ENCODE assay signal across 10 cellular contexts in the genomic region with DNA sequence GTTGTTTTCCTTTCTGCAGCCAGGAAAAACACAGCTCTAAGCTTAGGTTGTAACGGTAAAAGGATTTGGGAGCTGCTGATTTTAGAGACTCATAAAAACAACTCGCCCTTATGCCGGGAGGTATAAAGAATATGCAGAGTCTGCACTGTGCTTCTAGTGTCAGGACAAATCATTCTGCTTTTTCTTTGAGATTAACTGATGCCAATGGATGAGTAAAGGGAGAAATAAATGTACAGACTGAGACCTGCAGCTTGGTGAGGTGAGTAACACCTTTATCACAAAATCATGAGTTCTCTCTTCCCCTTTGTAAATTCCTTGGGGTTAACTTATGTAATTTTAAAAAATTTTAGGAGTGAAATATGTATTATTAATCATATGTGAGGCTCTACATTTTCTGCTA. TPM values are rescaled to one million over a fixed set of nuclear protein-coding genes. Genes with fewer than 3 reads are reported as not detected.
DNase-seq lines count a peak whose midpoint lies in the region; ATAC-seq, FAIRE-seq and TF ChIP-seq lines count a peak whose summit lies in the region.
"Had no signal": no experiment of that assay in that cellular context is flagged by ENCODE, and none has a peak within 500 bp of the region (broad histone marks: within the 10 kb centered on the region; RNA-seq: fewer than 3 reads in every experiment).

No MANE protein-coding gene starts in this region.

- FAIRE-seq in K562 (lab: Jason Lieb, UNC): no peak

- no peaks in the 10 kb centered on the region for H3K27me3 Mint-ChIP-seq in activated naive CD4-positive, alpha-beta T cell treated with anti-CD3 and anti-CD28 coated beads, Interleukin-2, amount 50 U/mL, for 24 hours

- peaks cover 0 to 7% of the 10 kb centered on the region in 2 experiments; a peak in 1 of 5 replicates for H3K4me1 ChIP-seq in K562 (replicated peaks in 1 of 2; ENCODE audit: control insufficient read depth in 2 of 2, insufficient read depth in 2 of 2, low read length in 2 of 2)
- H3K4me1 ChIP-seq in lower lobe of right lung: peaks cover 25% of the 10 kb centered on the region
- peaks cover 7 to 34% (median 11%) of the 10 kb centered on the region in 4 donors for H3K4me1 ChIP-seq in transverse colon

- CTCF ChIA-PET in K562 (lab: Yijun Ruan, JAX; ENCODE audit: low intra/inter-chr PET ratio): interaction anchor here (0.7 kb wide), 1 partner anchor 347 kb away, joined by 3 read pairs; no protein-coding TSS in a partner anchor

- no peak for DNase-seq in activated naive CD4-positive, alpha-beta T cell (lab: John Stamatoyannopoulos, UW)
- DNase-seq in K562 (ENCODE audit: extremely low read depth in 1 of 4, low spot score in 3 of 4) (no peak), lower lobe of right lung (no peak), transverse colon (no peak)
- no peak for DNase-seq in activated CD4-positive, CD25-positive, alpha-beta regulatory T cell treated with anti-CD3 and anti-CD28 coated beads, Interleukin-2, amount 50 U/mL, for 72 hours
- DNase-seq in activated CD4-positive, alpha-beta T cell treated with anti-CD3 and anti-CD28 coated beads, Interleukin-2, amount 50 U/mL, for 1 hour: no peak
- DNase-seq: activated CD4-positive, alpha-beta T cell treated with anti-CD3 and anti-CD28 coated beads, Interleukin-2, amount 50 U/mL, for 4 hours; head of caudate nucleus had no signal

- H3K79me2 ChIP-seq in K562 (ENCODE audit: control insufficient read depth, insufficient read depth, low read length): peaks cover 9% of the 10 kb centered on the region; the same call in 1 of the 3 replicates

- ATAC-seq in K562: no peak
- ATAC-seq in lower lobe of right lung: no peak
- no peak for ATAC-seq in HG03139 (IDR thresholded peaks at IDR 0.05; ENCODE audit: unreplicated experiment)

- no peak overlapping the region for H3K27ac ChIP-seq in K562 (ENCODE audit: extremely low read depth, low read depth, low read length)
- peak overlapping the region; percentile 99 for H3K27ac ChIP-seq in lower lobe of right lung
- peak overlapping the region in 3 of 4 donors; percentile 98 to 100 (median 99) for H3K27ac ChIP-seq in transverse colon

- H3K9me3 ChIP-seq in K562 (replicated peaks; ENCODE audit: control insufficient read depth, insufficient read depth, low read depth, low read length) (no peaks in the 10 kb centered on the region), lower lobe of right lung (no peaks in the 10 kb centered on the region), transverse colon (no peaks in the 10 kb centered on the region)

- WGBS in K562 (ENCODE audit: insufficient coverage, low coverage, missing lambda C conversion rate): 72% methylated on average over 3 of the region's 3 CpGs
- WGBS in transverse colon (ENCODE audit: low coverage in 1 of 2), 2 donors: 71 to 72% methylated on average over 2 to 3 of the region's 3 CpGs

- H3K36me3 Mint-ChIP-seq in activated naive CD4-positive, alpha-beta T cell treated with anti-CD3 and anti-CD28 coated beads, Interleukin-2, amount 50 U/mL, for 24 hours: no peaks in the 10 kb centered on the region

- intact Hi-C loops in K562 (cut with micrococcal nuclease) (loop anchor here (5.0 kb wide), 5 partner anchors 87 to 232 kb away; a partner anchor contains a TSS), lower lobe of right lung (cut with DNase I) (no loop called here), transverse colon (cut with DNase I; ENCODE audit: low total_unique reads) (no loop called here)

- H3K36me3 ChIP-seq in K562 (ENCODE audit: control insufficient read depth, insufficient read depth, low read length) (peaks cover 5% of the 10 kb centered on the region; the same call in 1 of the 3 replicates), lower lobe of right lung (peaks cover 4% of the 10 kb centered on the region), transverse colon (no peaks in the 10 kb centered on the region)

- no peaks in the 10 kb centered on the region for H4K20me1 ChIP-seq in K562 (replicated peaks; ENCODE audit: control insufficient read depth, insufficient read depth, low read length)

- H3K27me3 ChIP-seq in K562 (ENCODE audit: control insufficient read depth in 2 of 2, insufficient read depth in 2 of 2, low read length in 2 of 2): no peaks in the 10 kb centered on the region; a peak in 1 of 5 replicates
- H3K27me3 ChIP-seq in lower lobe of right lung (ENCODE audit: low read depth): no peaks in the 10 kb centered on the region
- H3K27me3 ChIP-seq in transverse colon: no peaks in the 10 kb centered on the region

- H3K4me1 Mint-ChIP-seq in activated naive CD4-positive, alpha-beta T cell treated with anti-CD3 and anti-CD28 coated beads, Interleukin-2, amount 50 U/mL, for 24 hours: peaks cover 50% of the 10 kb centered on the region

- TF ChIP-seq CTCF in K562 (IDR thresholded peaks at IDR 0.05 in 2 of 3, conservative IDR thresholded peaks at IDR 0.05 in 1 of 3; ENCODE audit: insufficient read depth in 2 of 3, low read depth in 1 of 3, low read length in 3 of 3) (no peak), lower lobe of right lung (IDR thresholded peaks at IDR 0.05) (no peak), transverse colon (IDR thresholded peaks at IDR 0.05) (no peak)

- peak overlapping the region; percentile 97 for H2AFZ ChIP-seq in K562 (ENCODE audit: low read depth, low read length)

- POLR2A ChIA-PET in K562 (lab: Yijun Ruan, JAX): interaction anchor here (2.3 kb wide), 1 partner anchor 11 kb away, joined by 10 read pairs; no protein-coding TSS in a partner anchor

- H3K9ac ChIP-seq in K562 (ENCODE audit: insufficient read depth in 1 of 2, low read depth in 2 of 2, low read length in 2 of 2): no peak overlapping the region

- peak overlapping the region; percentile 92 for H3K4me3 Mint-ChIP-seq in activated naive CD4-positive, alpha-beta T cell treated with anti-CD3 and anti-CD28 coated beads, Interleukin-2, amount 50 U/mL, for 24 hours

- no peak for TF ChIP-seq POLR2A in K562 (conservative IDR thresholded peaks at IDR 0.05)
- TF ChIP-seq POLR2A in transverse colon (IDR thresholded peaks at IDR 0.05): no peak

- no peaks in the 10 kb centered on the region for H3K9me1 ChIP-seq in K562 (ENCODE audit: control insufficient read depth, insufficient read depth, low read length)

- no peak overlapping the region for H3K4me2 ChIP-seq in K562 (ENCODE audit: insufficient read depth, low read length)

- H3K27ac Mint-ChIP-seq in activated naive CD4-positive, alpha-beta T cell treated with anti-CD3 and anti-CD28 coated beads, Interleukin-2, amount 50 U/mL, for 24 hours: peak overlapping the region; percentile 97

- TF ChIP-seq EP300 in K562 (IDR thresholded peaks at IDR 0.05; ENCODE audit: low read length): no peak
- no peak for TF ChIP-seq EP300 in transverse colon (IDR thresholded peaks at IDR 0.05; ENCODE audit: low read depth)

- TF ChIP-seq RAD21 in K562 (CRISPR knock-in tag; conservative IDR thresholded peaks at IDR 0.05 in 1 of 2, IDR thresholded peaks at IDR 0.05 in 1 of 2): no peak

- in situ Hi-C loops in K562 (cut with MboI): no loop called here
- in situ Hi-C loops in transverse colon (cut with MboI; ENCODE audit: low pct_ligation_motif_present in 1 of 4, low pct_unique_long_range_greater_than_20kb in 1 of 4, low sequenced_read_pairs in 3 of 4): loop anchor here in 2 of 4 donors (10.0 kb wide), 2 partner anchors 205 to 225 kb away; a partner anchor contains a TSS

- no peaks in the 10 kb centered on the region for H3K9me3 Mint-ChIP-seq in activated naive CD4-positive, alpha-beta T cell treated with anti-CD3 and anti-CD28 coated beads, Interleukin-2, amount 50 U/mL, for 24 hours

- H3K4me3 ChIP-seq in K562 (no peak overlapping the region), lower lobe of right lung (no peak overlapping the region), transverse colon (no peak overlapping the region)

- BruUV-seq in K562 (replicated peaks; lab: Mats Ljungman, UMichigan): no TSS peak

RNA-seq across cellular contexts. Expression of a gene that starts 1.9 kb away (rescaled TPM):
- total RNA-seq in K562 (2011; cell fraction: chromatin; rRNA removed; ENCODE audit: low replicate concordance): 1.4 and 6.5 TPM in 2 replicates
- 1.7 and 2.2 TPM in 2 replicates for total RNA-seq in K562 (2011; cell fraction: nucleolus; rRNA removed)
- total RNA-seq in K562 (2011; cell fraction: nucleoplasm; rRNA removed): 3.8 and 5.6 TPM in 2 replicates
- 4.3 and 4.5 TPM in 2 replicates for total RNA-seq in K562 (2014; rRNA removed)
- 11.2 and 12.7 TPM in 2 replicates for total RNA-seq in K562 (2014; rRNA removed; fragmentation: Illumina TruSeq; extraction: Trizol)
- 8.1 and 9.1 TPM in 2 replicates for total RNA-seq in K562 (2015; rRNA removed; fragmentation: Illumina TruSeq; extraction: Trizol)
- total RNA-seq in K562 (2021): 6.7 and 6.8 TPM in 2 replicates
- polyA plus RNA-seq in K562 (2011; rRNA removed): 4.2 and 8.3 TPM in 2 replicates
- 2.3 and 3.7 TPM in 2 replicates for polyA plus RNA-seq in K562 (2011; cell fraction: cytosol; rRNA removed)
- polyA plus RNA-seq in K562 (2011; cell fraction: nucleus; rRNA removed): 1.7 and 1.8 TPM in 2 replicates
- polyA plus RNA-seq in K562 (2012): 5.9 and 8.7 TPM in 2 replicates
- 7.8 and 10.3 TPM in 2 replicates for polyA plus RNA-seq in K562 (2014; fragmentation: Illumina TruSeq; extraction: Trizol)
- polyA plus RNA-seq in K562 (2014; fragmentation: Nextera tagmentation; extraction: Ambion mirVana): 10 to 100 TPM; 17.8 to 18.7 TPM
- polyA plus RNA-seq in K562 (2014; rRNA removed): 8.0 and 8.6 TPM in 2 replicates
- 4.7 and 5.5 TPM in 2 replicates for polyA minus RNA-seq in K562 (2011; rRNA and poly(A)+ RNA removed)
- 3.8 and 5.4 TPM in 2 replicates for polyA minus RNA-seq in K562 (2011; cell fraction: cytosol; rRNA and poly(A)+ RNA removed)
- 1.8 and 5.0 TPM in 2 replicates for polyA minus RNA-seq in K562 (2011; cell fraction: nucleus; rRNA and poly(A)+ RNA removed)
- total RNA-seq in lower lobe of right lung: 7.4 TPM
- total RNA-seq in transverse colon: 1 to 10 TPM in 3 of 4 donors, not detected in 1; 4.0 TPM

RNA-seq across cellular contexts. Expression of a gene that starts 34.4 kb away (rescaled TPM):
- total RNA-seq in K562 (2011; cell fraction: chromatin; rRNA removed; ENCODE audit: low replicate concordance): not detected in 2 replicates
- not detected in 2 replicates for total RNA-seq in K562 (2011; cell fraction: nucleolus; rRNA removed)
- not detected in 2 replicates for total RNA-seq in K562 (2011; cell fraction: nucleoplasm; rRNA removed)
- total RNA-seq in K562 (2014; rRNA removed): not detected in 2 replicates
- total RNA-seq in K562 (2014; rRNA removed; fragmentation: Illumina TruSeq; extraction: Trizol): not detected in 2 replicates
- not detected in 2 replicates for total RNA-seq in K562 (2015; rRNA removed; fragmentation: Illumina TruSeq; extraction: Trizol)
- total RNA-seq in K562 (2021): 0.29 TPM in 1 of 2 replicates, not detected in the other
- polyA plus RNA-seq in K562 (2011; rRNA removed): not detected in 2 replicates
- polyA plus RNA-seq in K562 (2011; cell fraction: cytosol; rRNA removed): not detected in 2 replicates
- not detected in 2 replicates for polyA plus RNA-seq in K562 (2011; cell fraction: nucleus; rRNA removed)
- polyA plus RNA-seq in K562 (2012): 0.08 TPM in 1 of 2 replicates, not detected in the other
- not detected in 2 replicates for polyA plus RNA-seq in K562 (2014; fragmentation: Illumina TruSeq; extraction: Trizol)
- not detected for polyA plus RNA-seq in K562 (2014; fragmentation: Nextera tagmentation; extraction: Ambion mirVana)
- not detected in 2 replicates for polyA plus RNA-seq in K562 (2014; rRNA removed)
- not detected in 2 replicates for polyA minus RNA-seq in K562 (2011; rRNA and poly(A)+ RNA removed)
- 0.36 TPM in 1 of 2 replicates, not detected in the other for polyA minus RNA-seq in K562 (2011; cell fraction: cytosol; rRNA and poly(A)+ RNA removed)
- 0.22 TPM in 1 of 2 replicates, not detected in the other for polyA minus RNA-seq in K562 (2011; cell fraction: nucleus; rRNA and poly(A)+ RNA removed)
- total RNA-seq in lower lobe of right lung: 0.32 TPM
- total RNA-seq in transverse colon: 100 to 1,000 TPM in 3 of 4 donors, 10 to 100 TPM in 1; 36.0 to 181 (median 173) TPM

Comparison
In these comparisons a context has a peak if more than half of its experiments do, and no peak if none do; other contexts are left out.
1. RNA of a gene that starts 34.4 kb away (total RNA-seq): 36.0 to 181 TPM in transverse colon; 0.32 TPM in lower lobe of right lung (single experiment) and 0.29 TPM in K562; every median in the first group is over 10 times any median in the second.